25 cellular contexts compared by ENCODE assay signal in the genomic region with DNA sequence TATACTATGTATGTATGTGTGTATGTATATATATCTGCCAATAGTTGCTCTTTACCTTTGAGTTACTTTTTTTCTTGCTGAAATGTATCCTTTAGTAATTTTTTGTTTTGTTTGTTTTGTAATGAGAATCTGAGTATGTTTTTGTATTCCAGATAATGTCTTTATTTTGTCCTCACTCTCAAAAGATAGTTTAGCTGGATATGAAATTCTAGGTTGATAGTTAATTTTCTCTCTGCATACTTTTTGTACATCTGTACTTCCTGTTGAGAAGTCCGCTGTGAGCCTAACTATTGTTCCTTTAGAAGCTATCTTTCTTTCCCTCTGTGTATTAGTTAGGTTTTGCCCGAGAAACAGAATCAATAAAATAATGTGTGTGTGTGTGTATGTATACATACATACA. TPM values are rescaled to one million over a fixed set of nuclear protein-coding genes. Genes with fewer than 3 reads are reported as not detected.
A peak's percentile ranks its signal among the peaks of the same experiment; 100 is the strongest.
DNase-seq lines count a peak whose midpoint lies in the region; ATAC-seq, FAIRE-seq and TF ChIP-seq lines count a peak whose summit lies in the region.
"Had no signal": no experiment of that assay in that cellular context is flagged by ENCODE, and none has a peak within 500 bp of the region (broad histone marks: within the 10 kb centered on the region; RNA-seq: fewer than 3 reads in every experiment).

No MANE protein-coding gene starts in this region.

- H3K4me3 ChIP-seq in HepG2 (replicated peaks in 1 of 3; ENCODE audit: insufficient read depth in 1 of 3, low read depth in 2 of 3, low read length in 3 of 3): no peak overlapping the region
- no peak overlapping the region for H3K4me3 ChIP-seq in right lobe of liver
- no peak overlapping the region for H3K4me3 ChIP-seq in mesenchymal stem cell (ENCODE audit: insufficient read depth in 1 of 2, low read depth in 1 of 2, low read length in 2 of 2)
- H3K4me3 ChIP-seq: A549; BLaER1 treated with 17β-estradiol and CSF1 and Interleukin-3, amounts not matched to agents 10 nM and 100 nM; GM23248 had no signal

- no TSS peak for BruUV-seq in HepG2 (replicated peaks; lab: Mats Ljungman, UMichigan)

- H3K27me3 ChIP-seq in HepG2 (ENCODE audit: control insufficient read depth in 1 of 2, insufficient read depth in 2 of 2, low read length in 2 of 2) (no peaks in the 10 kb centered on the region; a peak in 1 of 5 replicates), right lobe of liver (no peaks in the 10 kb centered on the region), mesenchymal stem cell (ENCODE audit: control insufficient read depth in 1 of 2, insufficient read depth in 1 of 2, low read length in 2 of 2) (no peaks in the 10 kb centered on the region)
- H3K27me3 ChIP-seq: BE2C; BLaER1 treated with 17β-estradiol and CSF1 and Interleukin-3, amounts not matched to agents 10 nM and 100 nM had no signal

- H4K91ac ChIP-seq in mesenchymal stem cell (ENCODE audit: low read length): no peak overlapping the region

- TF ChIP-seq CTCF in HepG2 (CRISPR knock-in tag; IDR thresholded peaks at IDR 0.05): no peak
- TF ChIP-seq CTCF in right lobe of liver (IDR thresholded peaks at IDR 0.05): no peak

- H3K4me1 ChIP-seq in HepG2 (ENCODE audit: insufficient read depth, low read length) (no peaks in the 10 kb centered on the region), right lobe of liver (no peaks in the 10 kb centered on the region), mesenchymal stem cell (ENCODE audit: control insufficient read depth, insufficient read depth, low read depth, low read length) (no peaks in the 10 kb centered on the region)
- H3K4me1 ChIP-seq: A549; BE2C; BLaER1 treated with 17β-estradiol and CSF1 and Interleukin-3, amounts not matched to agents 10 nM and 100 nM had no signal

- in situ Hi-C loops in HepG2 (cut with HindIII; ENCODE audit: extremely low pct_ligation_motif_present, low pct_unique_long_range_greater_than_20kb): no loop called here

- H2AFZ ChIP-seq in HepG2 (ENCODE audit: low read length) (no peak overlapping the region), mesenchymal stem cell (ENCODE audit: low read depth, low read length) (no peak overlapping the region)
- H2AFZ ChIP-seq: GM23248 had no signal

- intact Hi-C loops in HepG2 (cut with micrococcal nuclease; ENCODE audit: unreplicated experiment) (no loop called here), right lobe of liver (cut with DNase I) (no loop called here), left colon (cut with DNase I, micrococcal nuclease) (no loop called here)

- H3K4ac ChIP-seq in mesenchymal stem cell (ENCODE audit: low read depth in 1 of 2, low read length in 2 of 2): no peak overlapping the region

- H3K36me3 ChIP-seq in HepG2 (replicated peaks in 1 of 2; ENCODE audit: control insufficient read depth in 1 of 2, insufficient read depth in 2 of 2, low read length in 2 of 2): no peaks in the 10 kb centered on the region; a peak in 1 of 5 replicates
- no peaks in the 10 kb centered on the region for H3K36me3 ChIP-seq in right lobe of liver
- H3K36me3 ChIP-seq in mesenchymal stem cell (ENCODE audit: control insufficient read depth in 1 of 2, insufficient read depth in 2 of 2, low read depth in 1 of 2, low read length in 2 of 2): peaks cover 6 to 9% of the 10 kb centered on the region in 2 experiments
- H3K36me3 ChIP-seq: BE2C had no signal

- H3K23ac ChIP-seq in mesenchymal stem cell (ENCODE audit: low read length in 2 of 2): no peak overlapping the region

- no peak for TF ChIP-seq POLR2A in HepG2 (IDR thresholded peaks at IDR 0.05; ENCODE audit: insufficient read depth in 1 of 2, low read depth in 2 of 2, low read length in 2 of 2)
- no peak for TF ChIP-seq POLR2A in right lobe of liver (IDR thresholded peaks at IDR 0.05)

- TF ChIP-seq EP300 in HepG2 (IDR thresholded peaks at IDR 0.05; ENCODE audit: low read depth in 2 of 2, low read length in 2 of 2) (no peak), HepG2 (CRISPR knock-in tag; IDR thresholded peaks at IDR 0.05; ENCODE audit: borderline replicate concordance) (no peak)

- H3K4me2 ChIP-seq in HepG2 (ENCODE audit: low read depth, low read length) (no peak overlapping the region), mesenchymal stem cell (ENCODE audit: low read length, poor library complexity, severe bottlenecking) (no peak overlapping the region)
- H3K4me2 ChIP-seq: A549; BLaER1 treated with 17β-estradiol and CSF1 and Interleukin-3, amounts not matched to agents 10 nM and 100 nM had no signal

- ATAC-seq in HepG2: no peak
- ATAC-seq in right lobe of liver: no peak
- no peak for ATAC-seq in left colon
- ATAC-seq in GM21717 (IDR thresholded peaks at IDR 0.05; ENCODE audit: unreplicated experiment): no peak
- ATAC-seq: A549 had no signal

- H4K20me1 ChIP-seq in HepG2 (ENCODE audit: insufficient read depth, low read length): no peaks in the 10 kb centered on the region
- H4K20me1 ChIP-seq: BLaER1 treated with 17β-estradiol and CSF1 and Interleukin-3, amounts not matched to agents 10 nM and 100 nM had no signal

- DNase-seq in HepG2 (ENCODE audit: low spot score) (no peak), right lobe of liver (no peak), RCC 7860 (ENCODE audit: low spot score) (no peak), mesenchymal stem cell (no peak), left colon (no peak)
- DNase-seq: ACHN; AML-193; BE2C; CD4-positive, alpha-beta T cell; CD8-positive, alpha-beta memory T cell; DMS 273 treated with DMSO at 0.1 percent for 48 hours; DMS53; DMS79 treated with DMSO at 0.1 percent for 48 hours; GM23248; H7; HCEC 1CT had no signal

- H2BK15ac ChIP-seq in mesenchymal stem cell (ENCODE audit: low read depth, poor library complexity, severe bottlenecking): no peak overlapping the region

- H3K79me1 ChIP-seq in mesenchymal stem cell (replicated peaks; ENCODE audit: low read length, poor library complexity, severe bottlenecking): peaks cover 10% of the 10 kb centered on the region

- H2BK5ac ChIP-seq in mesenchymal stem cell (ENCODE audit: low read depth, low read length, poor library complexity, severe bottlenecking): peak overlapping the region; percentile 19

- H3K9me3 ChIP-seq in HepG2 (ENCODE audit: low read length) (peaks cover 20% of the 10 kb centered on the region), right lobe of liver (no peaks in the 10 kb centered on the region), mesenchymal stem cell (ENCODE audit: control insufficient read depth, low read length) (peaks cover 30% of the 10 kb centered on the region)
- H3K9me3 ChIP-seq: BE2C had no signal

- no peak for TF ChIP-seq RAD21 in HepG2 (CRISPR knock-in tag; IDR thresholded peaks at IDR 0.05)

- 98% methylated on average over 2 of the region's 2 CpGs for WGBS in HepG2 (ENCODE audit: low lambda C conversion rate)
- WGBS in right lobe of liver (ENCODE audit: insufficient coverage, low coverage, low lambda C conversion rate, missing lambda C conversion rate): 100% methylated on average over 2 of the region's 2 CpGs
- WGBS in mesenchymal stem cell: no CpG with 5 or more reads among the region's 2 CpGs

- H3K79me2 ChIP-seq in HepG2 (ENCODE audit: insufficient read depth, low read length): no peaks in the 10 kb centered on the region

- H2AK5ac ChIP-seq in mesenchymal stem cell (ENCODE audit: low read length, severe bottlenecking): no peak overlapping the region

- no peak overlapping the region for H4K8ac ChIP-seq in mesenchymal stem cell (ENCODE audit: low read length)

- no peak overlapping the region for H3K14ac ChIP-seq in mesenchymal stem cell (ENCODE audit: low read length in 2 of 2)

- CTCF ChIA-PET in HepG2 (lab: Yijun Ruan, JAX; ENCODE audit: low intra/inter-chr PET ratio, low total read pairs): no interaction called here

- POLR2A ChIA-PET in HepG2 (lab: Yijun Ruan, JAX): interaction anchor here (0.6 kb wide), 1 partner anchor 29 kb away, joined by 3 read pairs; no protein-coding TSS in a partner anchor

- H3K18ac ChIP-seq in mesenchymal stem cell (ENCODE audit: low read depth in 1 of 2, low read length in 2 of 2): no peak overlapping the region

- no peak overlapping the region for H2BK12ac ChIP-seq in mesenchymal stem cell (ENCODE audit: low read length in 2 of 2)

- H3K27ac ChIP-seq in HepG2 (ENCODE audit: extremely low read length, insufficient read depth, low read length) (no peak overlapping the region), right lobe of liver (no peak overlapping the region), mesenchymal stem cell (ENCODE audit: low read length, poor library complexity, severe bottlenecking) (no peak overlapping the region)
- H3K27ac ChIP-seq: 22Rv1; A549; BLaER1 treated with 17β-estradiol and CSF1 and Interleukin-3, amounts not matched to agents 10 nM and 100 nM; GM23248 had no signal

- H3K9ac ChIP-seq in HepG2 (ENCODE audit: insufficient read depth, low read depth, low read length) (no peak overlapping the region), mesenchymal stem cell (ENCODE audit: low read length) (no peak overlapping the region)
- H3K9ac ChIP-seq: BLaER1 treated with 17β-estradiol and CSF1 and Interleukin-3, amounts not matched to agents 10 nM and 100 nM; GM23248 had no signal

- H2BK120ac ChIP-seq in mesenchymal stem cell (ENCODE audit: low read depth, low read length): no peak overlapping the region

- no peak for FAIRE-seq in HepG2 (lab: Jason Lieb, UNC)
- FAIRE-seq in RCC 7860 (lab: Jason Lieb, UNC): peak; percentile 12
- FAIRE-seq: A549, D721Med, GM12892, H1 had no signal

RNA-seq across cellular contexts. Expression of gene BUB3, which starts 29.5 kb away (rescaled TPM):
- total RNA-seq in HepG2 (2016; rRNA removed; fragmentation: Illumina TruSeq; extraction: Trizol) (174 and 230 TPM in 2 replicates), right lobe of liver (10 to 100 TPM; 24.1 to 50.9 (median 31.2) TPM), left colon (10 to 100 TPM; 58.2 to 69.6 TPM)
- total RNA-seq in HepG2 (2016; cell fraction: cytosol; rRNA removed; fragmentation: Illumina TruSeq; extraction: Trizol; ENCODE audit: low read depth): 42.5 and 51.9 TPM in 2 replicates
- 170 and 239 TPM in 2 replicates for total RNA-seq in HepG2 (2016; cell fraction: insoluble cytoplasmic fraction; rRNA removed; fragmentation: Illumina TruSeq; extraction: Trizol)
- total RNA-seq in HepG2 (2016; cell fraction: membrane; rRNA removed; fragmentation: Illumina TruSeq; extraction: Trizol): 74.0 and 86.8 TPM in 2 replicates
- 91.7 and 115 TPM in 2 replicates for total RNA-seq in HepG2 (2016; cell fraction: nucleus; rRNA removed; fragmentation: Illumina TruSeq; extraction: Trizol)
- 184 and 188 TPM in 2 replicates for polyA plus RNA-seq in HepG2 (2011; rRNA removed)
- polyA plus RNA-seq in HepG2 (2011; cell fraction: cytosol; rRNA removed): 121 and 143 TPM in 2 replicates
- polyA plus RNA-seq in HepG2 (2011; cell fraction: nucleus; rRNA removed): 242 and 278 TPM in 2 replicates
- polyA plus RNA-seq in HepG2 (2012): 109 and 119 TPM in 2 replicates
- 36.9 and 37.0 TPM in 2 replicates for polyA plus RNA-seq in HepG2 (2016; cell fraction: cytosol; fragmentation: Illumina TruSeq; extraction: Trizol; ENCODE audit: low read depth)
- polyA plus RNA-seq in HepG2 (2016; cell fraction: insoluble cytoplasmic fraction; fragmentation: Illumina TruSeq; extraction: Trizol; ENCODE audit: low read depth): 215 and 216 TPM in 2 replicates
- 40.5 and 49.2 TPM in 2 replicates for polyA plus RNA-seq in HepG2 (2016; cell fraction: membrane; fragmentation: Illumina TruSeq; extraction: Trizol; ENCODE audit: low read depth)
- 127 and 140 TPM in 2 replicates for polyA plus RNA-seq in HepG2 (2016; cell fraction: nucleus; fragmentation: Illumina TruSeq; extraction: Trizol; ENCODE audit: insufficient read depth, low read depth)
- polyA minus RNA-seq in HepG2 (2011; rRNA and poly(A)+ RNA removed; ENCODE audit: low replicate concordance): 444 and 777 TPM in 2 replicates
- 107 and 129 TPM in 2 replicates for polyA minus RNA-seq in HepG2 (2011; cell fraction: cytosol; rRNA and poly(A)+ RNA removed)
- polyA minus RNA-seq in HepG2 (2011; cell fraction: nucleus; rRNA and poly(A)+ RNA removed): 163 and 164 TPM in 2 replicates
- polyA plus RNA-seq in mesenchymal stem cell (2013, experiment 1 of 2): 52.0 TPM
- polyA plus RNA-seq in mesenchymal stem cell (2013, experiment 2 of 2): 54.7 TPM

RNA-seq across cellular contexts. Expression of gene HMX2, which starts 35.8 kb away (rescaled TPM):
- not detected in 2 replicates for total RNA-seq in HepG2 (2016; rRNA removed; fragmentation: Illumina TruSeq; extraction: Trizol)
- total RNA-seq in HepG2 (2016; cell fraction: cytosol; rRNA removed; fragmentation: Illumina TruSeq; extraction: Trizol; ENCODE audit: low read depth): not detected in 2 replicates
- not detected in 2 replicates for total RNA-seq in HepG2 (2016; cell fraction: insoluble cytoplasmic fraction; rRNA removed; fragmentation: Illumina TruSeq; extraction: Trizol)
- total RNA-seq in HepG2 (2016; cell fraction: membrane; rRNA removed; fragmentation: Illumina TruSeq; extraction: Trizol): not detected in 2 replicates
- not detected in 2 replicates for total RNA-seq in HepG2 (2016; cell fraction: nucleus; rRNA removed; fragmentation: Illumina TruSeq; extraction: Trizol)
- polyA plus RNA-seq in HepG2 (2011; rRNA removed): not detected in 2 replicates
- 0.04 TPM in 1 of 2 replicates, not detected in the other for polyA plus RNA-seq in HepG2 (2011; cell fraction: cytosol; rRNA removed)
- polyA plus RNA-seq in HepG2 (2011; cell fraction: nucleus; rRNA removed): not detected in 2 replicates
- not detected in 2 replicates for polyA plus RNA-seq in HepG2 (2012)
- not detected in 2 replicates for polyA plus RNA-seq in HepG2 (2016; cell fraction: cytosol; fragmentation: Illumina TruSeq; extraction: Trizol; ENCODE audit: low read depth)
- polyA plus RNA-seq in HepG2 (2016; cell fraction: insoluble cytoplasmic fraction; fragmentation: Illumina TruSeq; extraction: Trizol; ENCODE audit: low read depth): not detected in 2 replicates
- polyA plus RNA-seq in HepG2 (2016; cell fraction: membrane; fragmentation: Illumina TruSeq; extraction: Trizol; ENCODE audit: low read depth): not detected in 2 replicates
- polyA plus RNA-seq in HepG2 (2016; cell fraction: nucleus; fragmentation: Illumina TruSeq; extraction: Trizol; ENCODE audit: insufficient read depth, low read depth): not detected in 2 replicates
- 0.14 TPM in 1 of 2 replicates, not detected in the other for polyA minus RNA-seq in HepG2 (2011; rRNA and poly(A)+ RNA removed; ENCODE audit: low replicate concordance)
- not detected in 2 replicates for polyA minus RNA-seq in HepG2 (2011; cell fraction: cytosol; rRNA and poly(A)+ RNA removed)
- polyA minus RNA-seq in HepG2 (2011; cell fraction: nucleus; rRNA and poly(A)+ RNA removed): not detected in 2 replicates
- total RNA-seq in right lobe of liver: not detected
- polyA plus RNA-seq in mesenchymal stem cell (2013, experiment 1 of 2): not detected
- polyA plus RNA-seq in mesenchymal stem cell (2013, experiment 2 of 2): not detected
- total RNA-seq in left colon: under 1 TPM; 0.18 to 0.20 TPM
- total RNA-seq: CD4-positive, alpha-beta T cell; CD8-positive, alpha-beta memory T cell; G401; GM23248; H7 had no signal
- polyA plus RNA-seq: CD14-positive monocyte; CD8-positive, alpha-beta memory T cell; GM23248 had no signal

RNA-seq across cellular contexts. Expression of gene HMX3, which starts 48.0 kb away (rescaled TPM):
- total RNA-seq in HepG2 (2016; rRNA removed; fragmentation: Illumina TruSeq; extraction: Trizol) (not detected in 2 replicates), right lobe of liver (not detected), left colon (1 to 10 TPM in 1 of 2 donors, under 1 TPM in 1; 0.36 to 1.2 TPM)
- total RNA-seq in HepG2 (2016; cell fraction: cytosol; rRNA removed; fragmentation: Illumina TruSeq; extraction: Trizol; ENCODE audit: low read depth): not detected in 2 replicates
- not detected in 2 replicates for total RNA-seq in HepG2 (2016; cell fraction: insoluble cytoplasmic fraction; rRNA removed; fragmentation: Illumina TruSeq; extraction: Trizol)
- total RNA-seq in HepG2 (2016; cell fraction: membrane; rRNA removed; fragmentation: Illumina TruSeq; extraction: Trizol): not detected in 2 replicates
- not detected in 2 replicates for total RNA-seq in HepG2 (2016; cell fraction: nucleus; rRNA removed; fragmentation: Illumina TruSeq; extraction: Trizol)
- polyA plus RNA-seq in HepG2 (2011; rRNA removed): not detected in 2 replicates
- not detected in 2 replicates for polyA plus RNA-seq in HepG2 (2011; cell fraction: cytosol; rRNA removed)
- not detected in 2 replicates for polyA plus RNA-seq in HepG2 (2011; cell fraction: nucleus; rRNA removed)
- polyA plus RNA-seq in HepG2 (2012): not detected in 2 replicates
- not detected in 2 replicates for polyA plus RNA-seq in HepG2 (2016; cell fraction: cytosol; fragmentation: Illumina TruSeq; extraction: Trizol; ENCODE audit: low read depth)
- polyA plus RNA-seq in HepG2 (2016; cell fraction: insoluble cytoplasmic fraction; fragmentation: Illumina TruSeq; extraction: Trizol; ENCODE audit: low read depth): not detected in 2 replicates
- not detected in 2 replicates for polyA plus RNA-seq in HepG2 (2016; cell fraction: membrane; fragmentation: Illumina TruSeq; extraction: Trizol; ENCODE audit: low read depth)
- not detected in 2 replicates for polyA plus RNA-seq in HepG2 (2016; cell fraction: nucleus; fragmentation: Illumina TruSeq; extraction: Trizol; ENCODE audit: insufficient read depth, low read depth)
- polyA minus RNA-seq in HepG2 (2011; rRNA and poly(A)+ RNA removed; ENCODE audit: low replicate concordance): not detected in 2 replicates
- polyA minus RNA-seq in HepG2 (2011; cell fraction: cytosol; rRNA and poly(A)+ RNA removed): not detected in 2 replicates
- polyA minus RNA-seq in HepG2 (2011; cell fraction: nucleus; rRNA and poly(A)+ RNA removed): not detected in 2 replicates
- not detected for polyA plus RNA-seq in mesenchymal stem cell (2013, experiment 1 of 2)
- polyA plus RNA-seq in mesenchymal stem cell (2013, experiment 2 of 2): not detected
- total RNA-seq: CD8-positive, alpha-beta memory T cell; G401; GM23248; H1; H7 had no signal
- polyA plus RNA-seq: A549; CD14-positive monocyte; CD8-positive, alpha-beta memory T cell; GM23248 had no signal
